8 cellular contexts compared by ENCODE assay signal in the genomic region with DNA sequence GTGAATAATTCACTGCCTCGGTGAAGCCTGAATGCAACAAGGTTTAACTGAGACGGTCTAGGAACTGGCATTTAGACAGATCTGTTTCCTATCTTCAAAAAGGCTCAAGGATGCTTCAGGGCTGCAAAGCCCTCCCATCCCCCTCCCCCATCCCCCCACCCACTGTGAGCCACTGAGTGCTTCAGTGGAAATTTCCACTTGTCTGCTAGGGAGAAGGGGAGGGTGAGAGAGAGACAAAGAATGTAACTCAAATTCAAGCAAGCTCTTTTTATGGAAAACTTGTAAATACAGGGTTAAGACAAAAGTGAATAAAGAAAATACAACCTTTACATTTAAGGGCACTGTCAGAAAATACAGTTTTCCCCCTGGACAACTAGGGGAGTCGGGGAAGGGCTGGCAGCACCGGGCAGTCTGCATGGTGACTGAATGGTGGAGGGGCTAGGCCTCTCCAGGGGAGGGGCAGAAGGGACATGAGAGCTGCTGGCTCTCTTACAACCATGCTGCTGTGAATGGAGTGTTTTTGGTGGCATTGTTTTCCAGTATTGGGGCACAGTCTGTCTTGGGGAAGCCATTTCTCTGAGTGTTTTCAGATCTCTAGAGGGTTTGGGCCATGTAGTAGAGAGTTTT. TPM values are rescaled to one million over a fixed set of nuclear protein-coding genes. Genes with fewer than 3 reads are reported as not detected.
DNase-seq lines count a peak whose midpoint lies in the region; ATAC-seq and TF ChIP-seq lines count a peak whose summit lies in the region.

No MANE protein-coding gene starts in this region.

- peaks cover 4% of the 10 kb centered on the region for H3K9me3 Mint-ChIP-seq in nephron

- no peak for ATAC-seq in HG02571 (IDR thresholded peaks at IDR 0.05; ENCODE audit: unreplicated experiment)

- DNase-seq in Ammon's horn (ENCODE audit: low spot score) (peak; percentile 45), NCI-H69 (lab: John Stamatoyannopoulos, UW) (peak; percentile 52), dorsolateral prefrontal cortex (no peak), GM10266 (ENCODE audit: extremely low spot score) (no peak), NCI-H128 (lab: John Stamatoyannopoulos, UW; ENCODE audit: unreplicated experiment) (no peak), AG08395 (ENCODE audit: low spot score) (no peak)

- H3K4me1 Mint-ChIP-seq in nephron, result peaks cover 50% of the 10 kb centered on the region

- TF ChIP-seq CTCF in dorsolateral prefrontal cortex (IDR thresholded peaks at IDR 0.05 in 54 of 56, conservative IDR thresholded peaks at IDR 0.05 in 2 of 56; ENCODE audit: low read depth in 1 of 56, partially characterized antibody in 56 of 56) (no peak), nephron (IDR thresholded peaks at IDR 0.05; ENCODE audit: unreplicated experiment in 3 of 3) (no peak), GM10266 (IDR thresholded peaks at IDR 0.05; ENCODE audit: control insufficient read depth, insufficient read depth, low read depth, missing control alignments) (no peak)

- intact Hi-C loops in dorsolateral prefrontal cortex (cut with DNase I), result loop anchor here (5.0 kb wide), 2 partner anchors 58 to 72 kb away; partner anchors contain the start of genes MRPS6 (in 1 of the 2) and SLC5A3 (in 1 of the 2)

- H3K27me3 Mint-ChIP-seq in nephron (ENCODE audit: low read depth), result no peaks in the 10 kb centered on the region

- H3K27ac ChIP-seq in dorsolateral prefrontal cortex, result peak overlapping the region; percentile 4 to 98 (median 90)

- peak overlapping the region; percentile 97 to 99 (median 98) for H3K27ac Mint-ChIP-seq in nephron

- H3K36me3 Mint-ChIP-seq in nephron (ENCODE audit: low read depth), result peaks cover 57% of the 10 kb centered on the region

- H3K4me3 ChIP-seq in dorsolateral prefrontal cortex, result peak overlapping the region in 41 of 59 donors; percentile 3 to 43 (median 23)

- H3K4me3 Mint-ChIP-seq in nephron, result peak overlapping the region; percentile 31 to 68 (median 61)

- H3K27me3 ChIP-seq in dorsolateral prefrontal cortex, result peaks cover 0 to 5% (median 0%) of the 10 kb centered on the region in 45 donors

RNA-seq across cellular contexts. Expression of gene MRPS6, which starts 56.7 kb away (rescaled TPM):
- 100 to 1,000 TPM in 5 of 120 experiments, 10 to 100 TPM in 115; 22.1 to 132 (median 50.4) TPM for total RNA-seq in dorsolateral prefrontal cortex

RNA-seq across cellular contexts. Expression of gene SLC5A3, which starts 56.7 kb away (rescaled TPM):
- 100 to 1,000 TPM in 1 of 120 experiments, 10 to 100 TPM in 119; 11.1 to 102 (median 27.3) TPM for total RNA-seq in dorsolateral prefrontal cortex

Comparison
In these comparisons a context has a peak if more than half of its experiments do, and no peak if none do; other contexts are left out.
1. DNase-seq: peak in Ammon's horn (single experiment) and NCI-H69 (single experiment); none in dorsolateral prefrontal cortex (0 of 10), GM10266 (single experiment), NCI-H128 (single experiment) and AG08395 (single experiment).